ENCODE assay signal across 8 cellular contexts in genomic region chr19:11197291-11198174, GRCh38. TPM values are rescaled to one million over a fixed set of nuclear protein-coding genes. Genes with fewer than 3 reads are reported as not detected.
DNase-seq lines count a peak whose midpoint lies in the region; ATAC-seq and TF ChIP-seq lines count a peak whose summit lies in the region.

TSS of gene KANK2 (minus strand) at chr19:11197545. CDS start at chr19:11194511, 3,034 bp downstream.

- peak within 1 kb of the TSS in 3 of 7 donors; percentile 70 to 81 (median 78) for H3K27ac Mint-ChIP-seq in CD14-positive monocyte

- peak within 1 kb of the TSS; percentile 42; the same call in 1 of the 2 replicates for H2AFZ ChIP-seq in OCI-LY3 (ENCODE audit: low read depth, low read length)

- H3K27ac ChIP-seq in OCI-LY3 (ENCODE audit: low read length) (no peak within 1 kb of the TSS), epithelial cell of prostate (peak within 1 kb of the TSS; percentile 56)

- TF ChIP-seq CTCF in CD14-positive monocyte (IDR thresholded peaks at IDR 0.05) (no peak), OCI-LY3 (IDR thresholded peaks at IDR 0.05; ENCODE audit: low read depth, low read length) (0 out of 2 replicates have a peak, but pooled peaks have one; percentile 9), mucosa of descending colon (IDR thresholded peaks at IDR 0.05) (no peak)

- DNase-seq in CD14-positive monocyte (ENCODE audit: low spot score) (peak; percentile 69), HS-27A (ENCODE audit: low read depth) (peak; percentile 23), epithelial cell of prostate (ENCODE audit: low read depth, low spot score) (peak; percentile 3), mucosa of descending colon (peak; percentile 88 to 95 (median 90))
- peak; percentile 79 for DNase-seq in activated T-cell treated with anti-CD3 and anti-CD28 coated beads, Interleukin-2, amount 50 U/mL, for 1 hour
- peak; percentile 42 to 45 for DNase-seq in stimulated activated CD8-positive, alpha-beta memory T cell treated with anti-CD3 and anti-CD28 coated beads, Interleukin-4, amount 100 ng/mL, for 1 hour (ENCODE audit: low read depth in 2 of 2, low spot score in 1 of 2)

- intact Hi-C loops in CD14-positive monocyte (cut with micrococcal nuclease) (loop anchor here in 1 of 2 donors (5.0 kb wide), 1 partner anchor 40 kb away; the partner anchor contains the start of gene SPC24), mucosa of descending colon (cut with DNase I, micrococcal nuclease) (no loop called here)

- peaks cover 12% of the 10 kb centered on the region for H3K27me3 ChIP-seq in OCI-LY3 (ENCODE audit: low read depth, low read length)

- H3K79me2 ChIP-seq in OCI-LY3 (ENCODE audit: low read length), result no peaks in the 10 kb centered on the region

- peaks cover 0 to 2% (median 0%) of the 10 kb centered on the region in 7 donors for H3K9me3 Mint-ChIP-seq in CD14-positive monocyte

- H3K27me3 Mint-ChIP-seq in CD14-positive monocyte (ENCODE audit: low read depth in 3 of 3), result peaks cover 0 to 17% (median 8%) of the 10 kb centered on the region in 3 donors

- peaks cover 0 to 3% of the 10 kb centered on the region in 2 donors for H3K36me3 Mint-ChIP-seq in CD14-positive monocyte

- H4K20me1 ChIP-seq in OCI-LY3 (ENCODE audit: insufficient read depth, low read length), result no peaks in the 10 kb centered on the region

- H3K4me3 ChIP-seq in OCI-LY3 (ENCODE audit: low read length), result peak within 1 kb of the TSS; percentile 92
- H3K4me3 ChIP-seq in mucosa of descending colon, result peak within 1 kb of the TSS; percentile 17

- H3K4me1 Mint-ChIP-seq in CD14-positive monocyte, result peaks cover 22% of the 10 kb centered on the region

- peak within 1 kb of the TSS; percentile 76 for H3K9ac ChIP-seq in OCI-LY3 (ENCODE audit: low read length)

- peak within 1 kb of the TSS; percentile 99 for H3K4me2 ChIP-seq in OCI-LY3 (ENCODE audit: low read length)

- H3K9me3 ChIP-seq in OCI-LY3 (ENCODE audit: insufficient read depth, low read length) (no peaks in the 10 kb centered on the region), mucosa of descending colon (no peaks in the 10 kb centered on the region)

- ATAC-seq in GM19438 (IDR thresholded peaks at IDR 0.05; ENCODE audit: low read depth, unreplicated experiment) (peak; percentile 63), mucosa of descending colon (peak; percentile 97)

- peaks cover 31% of the 10 kb centered on the region for H3K4me1 ChIP-seq in OCI-LY3 (ENCODE audit: low read length)
- peaks cover 11% of the 10 kb centered on the region for H3K4me1 ChIP-seq in mucosa of descending colon (ENCODE audit: low read depth)

- H3K4me3 Mint-ChIP-seq in CD14-positive monocyte, result peak within 1 kb of the TSS; percentile 76 to 87

- H3K36me3 ChIP-seq in OCI-LY3 (replicated peaks; ENCODE audit: low read depth, low read length), result no peaks in the 10 kb centered on the region
- H3K36me3 ChIP-seq in mucosa of descending colon (ENCODE audit: low read depth), result no peaks in the 10 kb centered on the region

RNA-seq across cellular contexts. Expression of gene KANK2, which starts in this region (rescaled TPM):
- polyA plus RNA-seq in CD14-positive monocyte, result under 1 TPM; 0.40 to 0.64 TPM
- total RNA-seq in mucosa of descending colon, result 100 to 1,000 TPM in 1 of 3 donors, 10 to 100 TPM in 2; 28.0 to 562 (median 77.5) TPM

Comparison
In these comparisons a context has a peak if more than half of its experiments do, and no peak if none do; other contexts are left out.
1. Peak in DNase-seq in CD14-positive monocyte; RNA of the gene not detected or under 1 TPM.
2. DNase-seq: peak in every context shown above with its lines; median percentile 90 in mucosa of descending colon; 79 in activated T-cell treated with anti-CD3 and anti-CD28 coated beads, Interleukin-2, amount 50 U/mL, for 1 hour; 69 in CD14-positive monocyte; 44 in stimulated activated CD8-positive, alpha-beta memory T cell treated with anti-CD3 and anti-CD28 coated beads, Interleukin-4, amount 100 ng/mL, for 1 hour; 23 in HS-27A; 3 in epithelial cell of prostate.